17 cellular contexts compared by ENCODE assay signal in the genomic region with DNA sequence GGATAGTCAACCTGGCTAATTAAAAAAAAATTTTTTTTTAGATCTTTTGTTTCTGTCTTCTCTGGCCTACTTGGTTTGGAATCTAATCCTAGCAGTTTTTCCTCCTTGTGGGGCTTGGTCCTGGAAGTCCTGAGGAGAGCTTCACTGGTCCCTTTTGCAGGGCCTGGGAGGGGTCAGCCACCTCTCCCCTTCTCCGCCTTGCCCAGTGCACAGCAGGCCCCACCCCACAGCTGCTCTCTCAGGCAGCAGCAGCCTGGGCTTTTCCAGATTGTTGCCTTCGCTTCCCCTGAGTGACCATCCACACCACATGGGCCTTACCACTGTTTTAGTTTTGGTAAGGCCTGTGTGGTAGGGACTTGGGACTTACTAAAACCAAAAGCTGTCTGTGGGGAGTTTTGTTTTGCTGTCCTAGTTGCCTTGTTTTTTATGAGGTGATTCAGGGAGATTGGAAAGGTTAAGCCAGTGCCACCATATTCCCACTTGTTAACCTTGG.
"Had no signal": no experiment of that assay in that cellular context is flagged by ENCODE, and none has a peak within 500 bp of the region (broad histone marks: within the 10 kb centered on the region; RNA-seq: fewer than 3 reads in every experiment).

No MANE protein-coding gene starts in this region.

- H3K27me3 Mint-ChIP-seq: naive thymus-derived CD8-positive, alpha-beta T cell; type B pancreatic cell had no signal

- ATAC-seq: gastroesophageal sphincter; left lobe of liver; mucosa of descending colon; naive thymus-derived CD8-positive, alpha-beta T cell; SK-N-SH treated with all-trans-retinoic acid at 6 μM for 48 hours; stimulated activated naive CD8-positive, alpha-beta T cell treated with anti-CD3 and anti-CD28 coated beads, Interleukin-15, Interleukin-2, amounts not matched to agents 100 U/mL and 50 U/mL, for 24 hours had no signal

- DNase-seq: activated CD4-positive, alpha-beta T cell treated with anti-CD3 and anti-CD28 coated beads for 1 hour; activated CD8-positive, alpha-beta memory T cell treated with anti-CD3 and anti-CD28 coated beads, Interleukin-2, amount 50 U/mL, for 48 hours; dorsolateral prefrontal cortex; erythroblast; mucosa of descending colon; naive thymus-derived CD8-positive, alpha-beta T cell; nucleus accumbens; stimulated activated CD4-positive, alpha-beta T cell treated with anti-CD3 and anti-CD28 coated beads, Interleukin-4, amount 100 ng/mL, for 24 hours; stimulated activated naive CD8-positive, alpha-beta T cell treated with anti-CD3 and anti-CD28 coated beads, Interleukin-15, Interleukin-2, amounts not matched to agents 100 U/mL and 50 U/mL, for 24 hours had no signal

- H3K4me3 ChIP-seq: dorsolateral prefrontal cortex, gastroesophageal sphincter, mucosa of descending colon, skin epidermis had no signal

- H3K27ac Mint-ChIP-seq: activated T-helper 1 cell treated with anti-CD3 and anti-CD28 coated beads, Interleukin-12 subunit alpha, Interleukin-12 subunit beta, Interleukin-2, Interleukin-4 antibody, amounts not matched to agents 30 ng/mL and 10 ng/mL and 1 ng/mL, durations not matched to agents 14 hours and 24 hours and 36 hours; type B pancreatic cell had no signal

- FAIRE-seq: astrocyte, keratinocyte had no signal

- H3K4me3 Mint-ChIP-seq: activated T-helper 1 cell treated with anti-CD3 and anti-CD28 coated beads, Interleukin-12 subunit alpha, Interleukin-12 subunit beta, Interleukin-2, Interleukin-4 antibody, amounts not matched to agents 30 ng/mL and 10 ng/mL and 1 ng/mL, durations not matched to agents 14 hours and 24 hours and 36 hours; type B pancreatic cell had no signal

- H3K9me3 Mint-ChIP-seq: activated T-helper 1 cell treated with anti-CD3 and anti-CD28 coated beads, Interleukin-12 subunit alpha, Interleukin-12 subunit beta, Interleukin-2, Interleukin-4 antibody, amounts not matched to agents 30 ng/mL and 10 ng/mL and 1 ng/mL, durations not matched to agents 14 hours and 24 hours and 36 hours; naive thymus-derived CD8-positive, alpha-beta T cell; type B pancreatic cell had no signal

- H3K9me3 ChIP-seq: gastroesophageal sphincter, mucosa of descending colon had no signal

- H3K27ac ChIP-seq: dorsolateral prefrontal cortex, gastroesophageal sphincter, skin epidermis had no signal

- H3K27me3 ChIP-seq: dorsolateral prefrontal cortex, gastroesophageal sphincter had no signal
